ENCODE assay signal across 23 cellular contexts in genomic region chr19:30361721-30362120, GRCh38. TPM values are rescaled to one million over a fixed set of nuclear protein-coding genes. Genes with fewer than 3 reads are reported as not detected.
DNase-seq lines count a peak whose midpoint lies in the region; ATAC-seq and TF ChIP-seq lines count a peak whose summit lies in the region.
"Had no signal": no experiment of that assay in that cellular context is flagged by ENCODE, and none has a peak within 500 bp of the region (broad histone marks: within the 10 kb centered on the region; RNA-seq: fewer than 3 reads in every experiment).

No MANE protein-coding gene starts in this region.

- no peaks in the 10 kb centered on the region for H4K20me1 ChIP-seq in osteoblast (ENCODE audit: insufficient read depth, low read length)

- H3K4me1 ChIP-seq in osteoblast (ENCODE audit: insufficient read depth, low read length), result no peaks in the 10 kb centered on the region
- no peaks in the 10 kb centered on the region for H3K4me1 ChIP-seq in body of pancreas
- no peaks in the 10 kb centered on the region for H3K4me1 ChIP-seq in ascending aorta

- H3K79me2 ChIP-seq in osteoblast (ENCODE audit: insufficient read depth, low read length), result no peaks in the 10 kb centered on the region

- H3K27me3 ChIP-seq in osteoblast (ENCODE audit: insufficient read depth, low read length) (no peaks in the 10 kb centered on the region), body of pancreas (no peaks in the 10 kb centered on the region), ascending aorta (no peaks in the 10 kb centered on the region)

- no peak overlapping the region for H3K4me3 ChIP-seq in osteoblast (ENCODE audit: insufficient read depth, low read length)
- no peak overlapping the region for H3K4me3 ChIP-seq in body of pancreas
- no peak overlapping the region for H3K4me3 ChIP-seq in ascending aorta

- H3K27ac ChIP-seq in osteoblast (ENCODE audit: low read depth, low read length) (no peak overlapping the region), substantia nigra (ENCODE audit: low read depth, low read length, poor library complexity, severe bottlenecking) (peak overlapping the region; percentile 77), body of pancreas (no peak overlapping the region), ascending aorta (no peak overlapping the region)
- H3K27ac ChIP-seq: C4-2B, RWPE1 had no signal

- H3K36me3 ChIP-seq in osteoblast (ENCODE audit: insufficient read depth, low read length) (no peaks in the 10 kb centered on the region), body of pancreas (replicated peaks in 1 of 2; ENCODE audit: insufficient read depth in 1 of 2, low read depth in 2 of 2) (no peaks in the 10 kb centered on the region), ascending aorta (no peaks in the 10 kb centered on the region)

- WGBS in body of pancreas, 2 donors, result 66 to 72% methylated on average over 2 to 13 of the region's 13 CpGs

- no peak for TF ChIP-seq POLR2A in body of pancreas (IDR thresholded peaks at IDR 0.05)

- intact Hi-C loops in body of pancreas (cut with DNase I) (no loop called here), ascending aorta (cut with DNase I) (no loop called here)

- no peak overlapping the region for H3K4me2 ChIP-seq in osteoblast (ENCODE audit: insufficient read depth, low read length)

- no peak for ATAC-seq in body of pancreas

- H3K9me3 ChIP-seq in osteoblast (ENCODE audit: low read depth, low read length), result no peaks in the 10 kb centered on the region
- no peaks in the 10 kb centered on the region for H3K9me3 ChIP-seq in body of pancreas
- no peaks in the 10 kb centered on the region for H3K9me3 ChIP-seq in ascending aorta

- DNase-seq in activated CD8-positive, alpha-beta memory T cell treated with anti-CD3 and anti-CD28 coated beads, Interleukin-2, amount 50 U/mL, for 48 hours, result peak; percentile 0
- DNase-seq in activated CD8-positive, alpha-beta memory T cell treated with anti-CD3 and anti-CD28 coated beads, Interleukin-2, amount 50 U/mL, for 4 hours, result no peak
- DNase-seq in globus pallidus (ENCODE audit: low spot score), result peak; percentile 75
- peak; percentile 10 for DNase-seq in osteoblast (ENCODE audit: insufficient read length, low spot score, missing footprints)
- peak in 15 of 49 donors; percentile 14 to 57 (median 31) for DNase-seq in substantia nigra (lab: John Stamatoyannopoulos, UW)
- DNase-seq in body of pancreas, result no peak
- DNase-seq in HUDEP-2 (lab: John Stamatoyannopoulos, UW; ENCODE audit: unreplicated experiment in 76 of 76), result no peak
- no peak for DNase-seq in ascending aorta (ENCODE audit: low spot score in 2 of 2)
- DNase-seq: 8988T; AML-193; CD8-positive, alpha-beta memory T cell; DMS79; KBM-7; NCI-H1105; NCI-H146; NCI-H2029; NCI-H2227 treated with DMSO at 0.1 percent for 48 hours; NCI-H524; NCI-H774; NK-92 treated with Interleukin-12 subunit alpha and Interleukin-12 subunit beta, amount 100 ng/mL, for 24 hours; SHP77 treated with DMSO at 0.1 percent for 48 hours had no signal

- no peak overlapping the region for H2AFZ ChIP-seq in osteoblast (ENCODE audit: low read length)

- TF ChIP-seq CTCF in osteoblast (IDR thresholded peaks at IDR 0.05; ENCODE audit: extremely low read depth, low read depth, low read length), result no peak
- TF ChIP-seq CTCF in body of pancreas (IDR thresholded peaks at IDR 0.05), result no peak
- TF ChIP-seq CTCF in ascending aorta (IDR thresholded peaks at IDR 0.05), result no peak

RNA-seq across cellular contexts. Expression of gene ZNF536, which starts 10.5 kb away (rescaled TPM):
- total RNA-seq in osteoblast (not detected in 2 replicates), body of pancreas (not detected), ascending aorta (not detected)
- total RNA-seq: CD8-positive, alpha-beta memory T cell had no signal

Comparison
In these comparisons a context has a peak if more than half of its experiments do, and no peak if none do; other contexts are left out.
1. DNase-seq: peak in activated CD8-positive, alpha-beta memory T cell treated with anti-CD3 and anti-CD28 coated beads, Interleukin-2, amount 50 U/mL, for 48 hours (single experiment), globus pallidus (single experiment) and osteoblast (single experiment); none in activated CD8-positive, alpha-beta memory T cell treated with anti-CD3 and anti-CD28 coated beads, Interleukin-2, amount 50 U/mL, for 4 hours (single experiment), body of pancreas (0 of 4), HUDEP-2 (0 of 76) and ascending aorta (0 of 2).